In genomic region chr14:91252901-91253794, GRCh38 we compare ENCODE assay signal across 8 cellular contexts. TPM values are rescaled to one million over a fixed set of nuclear protein-coding genes. Genes with fewer than 3 reads are reported as not detected.
A peak's percentile ranks its signal among the peaks of the same experiment; 100 is the strongest.
DNase-seq lines count a peak whose midpoint lies in the region; ATAC-seq lines count a peak whose summit lies in the region.

No MANE protein-coding gene starts in this region.

- no peaks in the 10 kb centered on the region for H3K36me3 ChIP-seq in ACC112 (ENCODE audit: insufficient read depth, low read length)
- H3K36me3 ChIP-seq in SJSA1 = no peaks in the 10 kb centered on the region

- no peaks in the 10 kb centered on the region for H3K79me2 ChIP-seq in ACC112 (ENCODE audit: control insufficient read depth, insufficient read depth, low read length, unreplicated experiment)

- no peak overlapping the region for H3K27ac ChIP-seq in ACC112 (ENCODE audit: low read depth, low read length)
- no peak overlapping the region for H3K27ac ChIP-seq in SJSA1
- peak overlapping the region; percentile 26 for H3K27ac ChIP-seq in caudate nucleus (ENCODE audit: low read depth, low read length)

- H3K27me3 Mint-ChIP-seq in stimulated activated naive CD8-positive, alpha-beta T cell treated with anti-CD3 and anti-CD28 coated beads, Interleukin-15, amount 100 ng/mL, for 72 hours = no peaks in the 10 kb centered on the region

- H3K4me3 ChIP-seq in ACC112 (ENCODE audit: low read depth, low read length) (peak overlapping the region; percentile 76), SJSA1 (peak overlapping the region; percentile 37)

- peaks cover 7% of the 10 kb centered on the region for H3K4me1 ChIP-seq in ACC112 (ENCODE audit: control insufficient read depth, insufficient read depth, low read length, unreplicated experiment)
- peaks cover 5% of the 10 kb centered on the region for H3K4me1 ChIP-seq in SJSA1 (replicated peaks)

- ATAC-seq in GM18867 (IDR thresholded peaks at IDR 0.05; ENCODE audit: unreplicated experiment) = peak; percentile 36
- peak; percentile 35 for ATAC-seq in stimulated activated naive CD8-positive, alpha-beta T cell treated with anti-CD3 and anti-CD28 coated beads, Interleukin-15, amount 100 ng/mL, for 72 hours
- no peak for ATAC-seq in GM19324 (IDR thresholded peaks at IDR 0.05; ENCODE audit: low FRiP score, unreplicated experiment)

- H3K27me3 ChIP-seq in ACC112 (ENCODE audit: insufficient read depth, low read length) = no peaks in the 10 kb centered on the region
- H3K27me3 ChIP-seq in SJSA1 (replicated peaks) = peaks cover 4% of the 10 kb centered on the region

- H3K9me3 Mint-ChIP-seq in stimulated activated naive CD8-positive, alpha-beta T cell treated with anti-CD3 and anti-CD28 coated beads, Interleukin-15, amount 100 ng/mL, for 72 hours = no peaks in the 10 kb centered on the region

- peak overlapping the region; percentile 73 for H2AFZ ChIP-seq in ACC112 (ENCODE audit: low read length, unreplicated experiment)

- DNase-seq in SJSA1 (ENCODE audit: low read depth in 1 of 2, low spot score in 2 of 2) (no peak), caudate nucleus (lab: John Stamatoyannopoulos, UW) (peak in 10 of 61 donors; percentile 9 to 59 (median 32)), left kidney (ENCODE audit: low read depth, low spot score) (peak; percentile 80), pons (ENCODE audit: low spot score) (no peak)
- peak; percentile 33 to 44 for DNase-seq in stimulated activated naive CD8-positive, alpha-beta T cell treated with anti-CD3 and anti-CD28 coated beads, Interleukin-15, amount 100 ng/mL, for 72 hours

- H3K27ac Mint-ChIP-seq in stimulated activated naive CD8-positive, alpha-beta T cell treated with anti-CD3 and anti-CD28 coated beads, Interleukin-15, amount 100 ng/mL, for 72 hours = peak overlapping the region in 1 of 2 donors; percentile 68

- H3K4me1 Mint-ChIP-seq in stimulated activated naive CD8-positive, alpha-beta T cell treated with anti-CD3 and anti-CD28 coated beads, Interleukin-15, amount 100 ng/mL, for 72 hours = peaks cover 87% of the 10 kb centered on the region

- H3K9me3 ChIP-seq in SJSA1 (replicated peaks) = no peaks in the 10 kb centered on the region

- H3K4me3 Mint-ChIP-seq in stimulated activated naive CD8-positive, alpha-beta T cell treated with anti-CD3 and anti-CD28 coated beads, Interleukin-15, amount 100 ng/mL, for 72 hours = peak overlapping the region; percentile 66 to 80

RNA-seq across cellular contexts. Expression of gene GPR68, which starts 8.6 kb away (rescaled TPM):
- total RNA-seq in SJSA1 (2014; rRNA removed; shearing (Covaris generic)) = not detected in 2 replicates

Comparison
In these comparisons a context has a peak if more than half of its experiments do, and no peak if none do; other contexts are left out.
1. DNase-seq: peak in left kidney (single experiment) and stimulated activated naive CD8-positive, alpha-beta T cell treated with anti-CD3 and anti-CD28 coated beads, Interleukin-15, amount 100 ng/mL, for 72 hours (2 of 2); none in SJSA1 (0 of 2) and pons (single experiment).